1 cellular context compared by ENCODE assay signal in the genomic region with DNA sequence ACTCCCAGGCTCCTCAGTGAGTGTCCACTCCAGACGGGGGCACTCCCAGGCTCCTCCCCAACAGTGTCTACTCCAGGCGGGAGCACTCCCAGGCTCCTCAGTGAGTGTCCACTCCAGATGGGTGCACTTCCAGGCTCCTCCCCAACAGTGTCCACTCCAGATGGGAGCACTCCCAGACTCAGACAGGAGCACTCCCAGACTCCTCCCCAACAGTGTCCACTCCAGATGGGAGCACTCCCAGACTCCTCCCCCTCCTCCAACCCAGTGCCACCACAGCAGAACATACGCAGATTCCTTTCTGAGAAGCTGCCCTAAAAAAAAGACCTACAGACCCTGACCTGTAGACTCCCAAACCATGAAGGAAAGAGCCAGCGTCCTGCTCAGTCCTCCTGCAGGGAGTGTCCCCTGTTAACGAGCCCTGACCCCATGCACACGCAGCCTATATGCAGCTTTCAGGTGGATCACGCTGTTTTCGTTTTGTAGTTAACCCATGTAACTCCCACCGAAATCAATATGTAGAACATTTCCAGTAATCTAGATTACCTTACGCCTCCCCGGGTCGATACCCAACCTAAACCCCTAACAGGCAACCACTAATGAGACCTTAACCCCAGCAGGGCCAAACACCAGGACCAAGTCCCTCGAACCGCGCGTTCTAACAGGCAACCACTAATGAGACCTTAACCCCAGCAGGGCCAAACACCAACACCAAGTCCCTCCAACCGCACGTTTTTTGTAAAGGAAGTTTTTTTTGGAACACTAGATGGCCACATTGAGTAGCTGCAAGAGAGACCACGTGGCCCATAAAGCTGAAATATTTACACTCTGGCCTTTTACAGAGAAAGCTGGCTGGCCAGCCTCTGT.
A peak's percentile ranks its signal among the peaks of the same experiment; 100 is the strongest.
TF ChIP-seq lines count a peak whose summit lies in the region.

No MANE protein-coding gene starts in this region.

TF ChIP-seq in K562, 482 proteins besides CTCF, POLR2A, EP300 and RAD21 (continued from another document and continues in another):
- TF ChIP-seq, protein P1, sequence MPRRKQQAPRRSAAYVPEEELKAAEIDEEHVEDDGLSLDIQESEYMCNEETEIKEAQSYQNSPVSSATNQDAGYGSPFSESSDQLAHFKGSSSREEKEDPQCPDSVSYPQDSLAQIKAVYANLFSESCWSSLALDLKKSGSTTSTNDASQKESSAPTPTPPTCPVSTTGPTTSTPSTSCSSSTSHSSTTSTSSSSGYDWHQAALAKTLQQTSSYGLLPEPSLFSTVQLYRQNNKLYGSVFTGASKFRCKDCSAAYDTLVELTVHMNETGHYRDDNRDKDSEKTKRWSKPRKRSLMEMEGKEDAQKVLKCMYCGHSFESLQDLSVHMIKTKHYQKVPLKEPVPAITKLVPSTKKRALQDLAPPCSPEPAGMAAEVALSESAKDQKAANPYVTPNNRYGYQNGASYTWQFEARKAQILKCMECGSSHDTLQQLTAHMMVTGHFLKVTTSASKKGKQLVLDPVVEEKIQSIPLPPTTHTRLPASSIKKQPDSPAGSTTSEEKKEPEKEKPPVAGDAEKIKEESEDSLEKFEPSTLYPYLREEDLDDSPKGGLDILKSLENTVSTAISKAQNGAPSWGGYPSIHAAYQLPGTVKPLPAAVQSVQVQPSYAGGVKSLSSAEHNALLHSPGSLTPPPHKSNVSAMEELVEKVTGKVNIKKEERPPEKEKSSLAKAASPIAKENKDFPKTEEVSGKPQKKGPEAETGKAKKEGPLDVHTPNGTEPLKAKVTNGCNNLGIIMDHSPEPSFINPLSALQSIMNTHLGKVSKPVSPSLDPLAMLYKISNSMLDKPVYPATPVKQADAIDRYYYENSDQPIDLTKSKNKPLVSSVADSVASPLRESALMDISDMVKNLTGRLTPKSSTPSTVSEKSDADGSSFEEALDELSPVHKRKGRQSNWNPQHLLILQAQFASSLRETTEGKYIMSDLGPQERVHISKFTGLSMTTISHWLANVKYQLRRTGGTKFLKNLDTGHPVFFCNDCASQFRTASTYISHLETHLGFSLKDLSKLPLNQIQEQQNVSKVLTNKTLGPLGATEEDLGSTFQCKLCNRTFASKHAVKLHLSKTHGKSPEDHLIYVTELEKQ (CRISPR knock-in tag; IDR thresholded peaks at IDR 0.05), result no peak
- TF ChIP-seq ZC3H11A (IDR thresholded peaks at IDR 0.05; ENCODE audit: low read depth, low read length), result no peak
- no peak for TF ChIP-seq ZNF165 (CRISPR knock-in tag; IDR thresholded peaks at IDR 0.05; ENCODE audit: borderline replicate concordance)
- TF ChIP-seq BCL6 (CRISPR knock-in tag; IDR thresholded peaks at IDR 0.05), result no peak
- 0 out of 4 replicates have a peak, but pooled peaks of 1 of the 2 experiments have one; percentile 49 for TF ChIP-seq MAZ (CRISPR knock-in tag; conservative IDR thresholded peaks at IDR 0.05 in 1 of 2, IDR thresholded peaks at IDR 0.05 in 1 of 2)
- no peak for TF ChIP-seq HEY1 (CRISPR knock-in tag; IDR thresholded peaks at IDR 0.05; ENCODE audit: borderline replicate concordance)
- TF ChIP-seq, protein P2, sequence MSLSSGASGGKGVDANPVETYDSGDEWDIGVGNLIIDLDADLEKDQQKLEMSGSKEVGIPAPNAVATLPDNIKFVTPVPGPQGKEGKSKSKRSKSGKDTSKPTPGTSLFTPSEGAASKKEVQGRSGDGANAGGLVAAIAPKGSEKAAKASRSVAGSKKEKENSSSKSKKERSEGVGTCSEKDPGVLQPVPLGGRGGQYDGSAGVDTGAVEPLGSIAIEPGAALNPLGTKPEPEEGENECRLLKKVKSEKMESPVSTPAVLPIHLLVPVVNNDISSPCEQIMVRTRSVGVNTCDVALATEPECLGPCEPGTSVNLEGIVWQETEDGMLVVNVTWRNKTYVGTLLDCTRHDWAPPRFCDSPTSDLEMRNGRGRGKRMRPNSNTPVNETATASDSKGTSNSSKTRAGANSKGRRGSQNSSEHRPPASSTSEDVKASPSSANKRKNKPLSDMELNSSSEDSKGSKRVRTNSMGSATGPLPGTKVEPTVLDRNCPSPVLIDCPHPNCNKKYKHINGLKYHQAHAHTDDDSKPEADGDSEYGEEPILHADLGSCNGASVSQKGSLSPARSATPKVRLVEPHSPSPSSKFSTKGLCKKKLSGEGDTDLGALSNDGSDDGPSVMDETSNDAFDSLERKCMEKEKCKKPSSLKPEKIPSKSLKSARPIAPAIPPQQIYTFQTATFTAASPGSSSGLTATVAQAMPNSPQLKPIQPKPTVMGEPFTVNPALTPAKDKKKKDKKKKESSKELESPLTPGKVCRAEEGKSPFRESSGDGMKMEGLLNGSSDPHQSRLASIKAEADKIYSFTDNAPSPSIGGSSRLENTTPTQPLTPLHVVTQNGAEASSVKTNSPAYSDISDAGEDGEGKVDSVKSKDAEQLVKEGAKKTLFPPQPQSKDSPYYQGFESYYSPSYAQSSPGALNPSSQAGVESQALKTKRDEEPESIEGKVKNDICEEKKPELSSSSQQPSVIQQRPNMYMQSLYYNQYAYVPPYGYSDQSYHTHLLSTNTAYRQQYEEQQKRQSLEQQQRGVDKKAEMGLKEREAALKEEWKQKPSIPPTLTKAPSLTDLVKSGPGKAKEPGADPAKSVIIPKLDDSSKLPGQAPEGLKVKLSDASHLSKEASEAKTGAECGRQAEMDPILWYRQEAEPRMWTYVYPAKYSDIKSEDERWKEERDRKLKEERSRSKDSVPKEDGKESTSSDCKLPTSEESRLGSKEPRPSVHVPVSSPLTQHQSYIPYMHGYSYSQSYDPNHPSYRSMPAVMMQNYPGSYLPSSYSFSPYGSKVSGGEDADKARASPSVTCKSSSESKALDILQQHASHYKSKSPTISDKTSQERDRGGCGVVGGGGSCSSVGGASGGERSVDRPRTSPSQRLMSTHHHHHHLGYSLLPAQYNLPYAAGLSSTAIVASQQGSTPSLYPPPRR (CRISPR knock-in tag; IDR thresholded peaks at IDR 0.05; ENCODE audit: borderline replicate concordance), result no peak
- no peak for TF ChIP-seq NFE2L1 (tag; IDR thresholded peaks at IDR 0.05; ENCODE audit: borderline replicate concordance, low read depth)
- TF ChIP-seq, protein P3, sequence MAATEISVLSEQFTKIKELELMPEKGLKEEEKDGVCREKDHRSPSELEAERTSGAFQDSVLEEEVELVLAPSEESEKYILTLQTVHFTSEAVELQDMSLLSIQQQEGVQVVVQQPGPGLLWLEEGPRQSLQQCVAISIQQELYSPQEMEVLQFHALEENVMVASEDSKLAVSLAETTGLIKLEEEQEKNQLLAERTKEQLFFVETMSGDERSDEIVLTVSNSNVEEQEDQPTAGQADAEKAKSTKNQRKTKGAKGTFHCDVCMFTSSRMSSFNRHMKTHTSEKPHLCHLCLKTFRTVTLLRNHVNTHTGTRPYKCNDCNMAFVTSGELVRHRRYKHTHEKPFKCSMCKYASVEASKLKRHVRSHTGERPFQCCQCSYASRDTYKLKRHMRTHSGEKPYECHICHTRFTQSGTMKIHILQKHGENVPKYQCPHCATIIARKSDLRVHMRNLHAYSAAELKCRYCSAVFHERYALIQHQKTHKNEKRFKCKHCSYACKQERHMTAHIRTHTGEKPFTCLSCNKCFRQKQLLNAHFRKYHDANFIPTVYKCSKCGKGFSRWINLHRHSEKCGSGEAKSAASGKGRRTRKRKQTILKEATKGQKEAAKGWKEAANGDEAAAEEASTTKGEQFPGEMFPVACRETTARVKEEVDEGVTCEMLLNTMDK (IDR thresholded peaks at IDR 0.05; ENCODE audit: borderline replicate concordance, insufficient read depth, low read depth, low read length, poor library complexity, severe bottlenecking), result no peak
- peak; percentile 43; the same call in 1 of the 2 replicates for TF ChIP-seq SMC3 (conservative IDR thresholded peaks at IDR 0.05; ENCODE audit: insufficient read depth, low read depth, low read length)
- no peak for TF ChIP-seq ZNF41 (CRISPR knock-in tag; conservative IDR thresholded peaks at IDR 0.05)
- TF ChIP-seq, protein P4, sequence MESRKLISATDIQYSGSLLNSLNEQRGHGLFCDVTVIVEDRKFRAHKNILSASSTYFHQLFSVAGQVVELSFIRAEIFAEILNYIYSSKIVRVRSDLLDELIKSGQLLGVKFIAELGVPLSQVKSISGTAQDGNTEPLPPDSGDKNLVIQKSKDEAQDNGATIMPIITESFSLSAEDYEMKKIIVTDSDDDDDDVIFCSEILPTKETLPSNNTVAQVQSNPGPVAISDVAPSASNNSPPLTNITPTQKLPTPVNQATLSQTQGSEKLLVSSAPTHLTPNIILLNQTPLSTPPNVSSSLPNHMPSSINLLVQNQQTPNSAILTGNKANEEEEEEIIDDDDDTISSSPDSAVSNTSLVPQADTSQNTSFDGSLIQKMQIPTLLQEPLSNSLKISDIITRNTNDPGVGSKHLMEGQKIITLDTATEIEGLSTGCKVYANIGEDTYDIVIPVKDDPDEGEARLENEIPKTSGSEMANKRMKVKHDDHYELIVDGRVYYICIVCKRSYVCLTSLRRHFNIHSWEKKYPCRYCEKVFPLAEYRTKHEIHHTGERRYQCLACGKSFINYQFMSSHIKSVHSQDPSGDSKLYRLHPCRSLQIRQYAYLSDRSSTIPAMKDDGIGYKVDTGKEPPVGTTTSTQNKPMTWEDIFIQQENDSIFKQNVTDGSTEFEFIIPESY (CRISPR knock-in tag; IDR thresholded peaks at IDR 0.05), result 0 out of 2 replicates have a peak, but pooled peaks have one; percentile 32
- no peak for TF ChIP-seq TCF3 (CRISPR knock-in tag; IDR thresholded peaks at IDR 0.05)
- TF ChIP-seq, protein P5, sequence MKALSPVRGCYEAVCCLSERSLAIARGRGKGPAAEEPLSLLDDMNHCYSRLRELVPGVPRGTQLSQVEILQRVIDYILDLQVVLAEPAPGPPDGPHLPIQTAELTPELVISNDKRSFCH (CRISPR knock-in tag; IDR thresholded peaks at IDR 0.05), result no peak
- TF ChIP-seq, protein P5 (tag; IDR thresholded peaks at IDR 0.05), result no peak
- TF ChIP-seq, protein P6, sequence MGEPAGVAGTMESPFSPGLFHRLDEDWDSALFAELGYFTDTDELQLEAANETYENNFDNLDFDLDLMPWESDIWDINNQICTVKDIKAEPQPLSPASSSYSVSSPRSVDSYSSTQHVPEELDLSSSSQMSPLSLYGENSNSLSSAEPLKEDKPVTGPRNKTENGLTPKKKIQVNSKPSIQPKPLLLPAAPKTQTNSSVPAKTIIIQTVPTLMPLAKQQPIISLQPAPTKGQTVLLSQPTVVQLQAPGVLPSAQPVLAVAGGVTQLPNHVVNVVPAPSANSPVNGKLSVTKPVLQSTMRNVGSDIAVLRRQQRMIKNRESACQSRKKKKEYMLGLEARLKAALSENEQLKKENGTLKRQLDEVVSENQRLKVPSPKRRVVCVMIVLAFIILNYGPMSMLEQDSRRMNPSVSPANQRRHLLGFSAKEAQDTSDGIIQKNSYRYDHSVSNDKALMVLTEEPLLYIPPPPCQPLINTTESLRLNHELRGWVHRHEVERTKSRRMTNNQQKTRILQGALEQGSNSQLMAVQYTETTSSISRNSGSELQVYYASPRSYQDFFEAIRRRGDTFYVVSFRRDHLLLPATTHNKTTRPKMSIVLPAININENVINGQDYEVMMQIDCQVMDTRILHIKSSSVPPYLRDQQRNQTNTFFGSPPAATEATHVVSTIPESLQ (CRISPR knock-in tag; IDR thresholded peaks at IDR 0.05), result no peak
- no peak for TF ChIP-seq IRF2 (CRISPR knock-in tag; IDR thresholded peaks at IDR 0.05)
- TF ChIP-seq, protein P7, sequence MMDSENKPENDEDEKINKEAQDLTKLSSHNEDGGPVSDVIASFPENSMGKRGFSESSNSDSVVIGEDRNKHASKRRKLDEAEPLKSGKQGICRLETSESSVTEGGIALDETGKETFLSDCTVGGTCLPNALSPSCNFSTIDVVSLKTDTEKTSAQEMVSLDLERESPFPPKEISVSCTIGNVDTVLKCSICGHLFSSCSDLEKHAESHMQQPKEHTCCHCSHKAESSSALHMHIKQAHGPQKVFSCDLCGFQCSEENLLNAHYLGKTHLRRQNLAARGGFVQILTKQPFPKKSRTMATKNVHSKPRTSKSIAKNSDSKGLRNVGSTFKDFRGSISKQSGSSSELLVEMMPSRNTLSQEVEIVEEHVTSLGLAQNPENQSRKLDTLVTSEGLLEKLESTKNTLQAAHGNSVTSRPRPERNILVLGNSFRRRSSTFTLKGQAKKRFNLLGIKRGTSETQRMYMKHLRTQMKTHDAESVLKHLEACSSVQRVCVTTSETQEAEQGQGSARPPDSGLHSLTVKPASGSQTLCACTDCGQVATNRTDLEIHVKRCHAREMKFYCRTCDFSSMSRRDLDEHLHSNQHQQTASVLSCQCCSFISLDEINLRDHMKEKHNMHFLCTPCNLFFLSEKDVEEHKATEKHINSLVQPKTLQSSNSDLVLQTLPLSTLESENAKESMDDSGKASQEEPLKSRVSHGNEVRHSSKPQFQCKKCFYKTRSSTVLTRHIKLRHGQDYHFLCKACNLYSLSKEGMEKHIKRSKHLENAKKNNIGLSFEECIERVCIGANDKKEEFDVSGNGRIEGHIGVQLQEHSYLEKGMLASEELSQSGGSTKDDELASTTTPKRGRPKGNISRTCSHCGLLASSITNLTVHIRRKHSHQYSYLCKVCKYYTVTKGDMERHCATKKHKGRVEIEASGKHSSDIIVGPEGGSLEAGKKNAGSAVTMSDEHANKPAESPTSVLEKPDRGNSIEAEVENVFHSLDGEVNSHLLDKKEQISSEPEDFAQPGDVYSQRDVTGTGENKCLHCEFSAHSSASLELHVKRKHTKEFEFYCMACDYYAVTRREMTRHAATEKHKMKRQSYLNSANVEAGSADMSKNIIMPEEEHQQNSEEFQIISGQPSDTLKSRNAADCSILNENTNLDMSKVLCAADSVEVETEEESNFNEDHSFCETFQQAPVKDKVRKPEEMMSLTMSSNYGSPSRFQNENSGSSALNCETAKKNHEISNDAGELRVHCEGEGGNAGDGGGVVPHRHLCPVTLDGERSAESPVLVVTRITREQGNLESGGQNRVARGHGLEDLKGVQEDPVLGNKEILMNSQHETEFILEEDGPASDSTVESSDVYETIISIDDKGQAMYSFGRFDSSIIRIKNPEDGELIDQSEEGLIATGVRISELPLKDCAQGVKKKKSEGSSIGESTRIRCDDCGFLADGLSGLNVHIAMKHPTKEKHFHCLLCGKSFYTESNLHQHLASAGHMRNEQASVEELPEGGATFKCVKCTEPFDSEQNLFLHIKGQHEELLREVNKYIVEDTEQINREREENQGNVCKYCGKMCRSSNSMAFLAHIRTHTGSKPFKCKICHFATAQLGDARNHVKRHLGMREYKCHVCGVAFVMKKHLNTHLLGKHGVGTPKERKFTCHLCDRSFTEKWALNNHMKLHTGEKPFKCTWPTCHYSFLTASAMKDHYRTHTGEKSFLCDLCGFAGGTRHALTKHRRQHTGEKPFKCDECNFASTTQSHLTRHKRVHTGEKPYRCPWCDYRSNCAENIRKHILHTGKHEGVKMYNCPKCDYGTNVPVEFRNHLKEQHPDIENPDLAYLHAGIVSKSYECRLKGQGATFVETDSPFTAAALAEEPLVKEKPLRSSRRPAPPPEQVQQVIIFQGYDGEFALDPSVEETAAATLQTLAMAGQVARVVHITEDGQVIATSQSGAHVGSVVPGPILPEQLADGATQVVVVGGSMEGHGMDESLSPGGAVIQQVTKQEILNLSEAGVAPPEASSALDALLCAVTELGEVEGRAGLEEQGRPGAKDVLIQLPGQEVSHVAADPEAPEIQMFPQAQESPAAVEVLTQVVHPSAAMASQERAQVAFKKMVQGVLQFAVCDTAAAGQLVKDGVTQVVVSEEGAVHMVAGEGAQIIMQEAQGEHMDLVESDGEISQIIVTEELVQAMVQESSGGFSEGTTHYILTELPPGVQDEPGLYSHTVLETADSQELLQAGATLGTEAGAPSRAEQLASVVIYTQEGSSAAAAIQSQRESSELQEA (IDR thresholded peaks at IDR 0.05; ENCODE audit: low read depth), result no peak
- TF ChIP-seq, protein P8, sequence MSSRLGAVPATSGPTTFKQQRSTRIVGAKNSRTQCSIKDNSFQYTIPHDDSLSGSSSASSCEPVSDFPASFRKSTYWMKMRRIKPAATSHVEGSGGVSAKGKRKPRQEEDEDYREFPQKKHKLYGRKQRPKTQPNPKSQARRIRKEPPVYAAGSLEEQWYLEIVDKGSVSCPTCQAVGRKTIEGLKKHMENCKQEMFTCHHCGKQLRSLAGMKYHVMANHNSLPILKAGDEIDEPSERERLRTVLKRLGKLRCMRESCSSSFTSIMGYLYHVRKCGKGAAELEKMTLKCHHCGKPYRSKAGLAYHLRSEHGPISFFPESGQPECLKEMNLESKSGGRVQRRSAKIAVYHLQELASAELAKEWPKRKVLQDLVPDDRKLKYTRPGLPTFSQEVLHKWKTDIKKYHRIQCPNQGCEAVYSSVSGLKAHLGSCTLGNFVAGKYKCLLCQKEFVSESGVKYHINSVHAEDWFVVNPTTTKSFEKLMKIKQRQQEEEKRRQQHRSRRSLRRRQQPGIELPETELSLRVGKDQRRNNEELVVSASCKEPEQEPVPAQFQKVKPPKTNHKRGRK (tag; IDR thresholded peaks at IDR 0.05), result no peak
